Comparison of ENCODE assay signal across 10 cellular contexts in the genomic region with DNA sequence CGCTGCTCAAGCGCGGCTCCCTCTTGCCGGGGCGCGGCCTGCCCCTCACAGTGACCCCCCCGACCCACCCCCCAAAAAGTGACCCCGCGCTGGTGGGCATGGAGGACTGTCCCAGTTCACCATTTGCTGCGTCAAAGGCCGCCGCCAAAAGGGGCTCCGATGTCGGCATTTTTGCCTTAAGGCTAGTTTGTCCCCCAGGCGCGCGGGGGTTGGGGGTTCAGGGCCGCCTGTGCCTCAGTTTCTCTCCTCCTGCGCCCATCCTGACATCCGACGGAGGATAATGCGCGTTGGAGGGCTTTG. TPM values are rescaled to one million over a fixed set of nuclear protein-coding genes. Genes with fewer than 3 reads are reported as not detected.
DNase-seq lines count a peak whose midpoint lies in the region; ATAC-seq and TF ChIP-seq lines count a peak whose summit lies in the region.
"Had no signal": no experiment of that assay in that cellular context is flagged by ENCODE, and none has a peak within 500 bp of the region (broad histone marks: within the 10 kb centered on the region; RNA-seq: fewer than 3 reads in every experiment).

No MANE protein-coding gene starts in this region.

- in situ Hi-C loops in HAP-1 (cut with MboI; ENCODE audit: low sequenced_read_pairs) = no loop called here

- peaks cover 5% of the 10 kb centered on the region for H3K27me3 ChIP-seq in CD4-positive, CD25-positive, alpha-beta regulatory T cell (ENCODE audit: control insufficient read depth, insufficient read depth, low read length)
- H3K27me3 ChIP-seq in sigmoid colon (no peaks in the 10 kb centered on the region), HAP-1 (ENCODE audit: low read depth) (no peaks in the 10 kb centered on the region)

- H3K4me3 Mint-ChIP-seq in CD4-positive, CD25-positive, alpha-beta regulatory T cell = peak overlapping the region; percentile 5 to 86 (median 48)
- peak overlapping the region; percentile 78 to 82 (median 79) for H3K4me3 Mint-ChIP-seq in T-cell
- H3K4me3 Mint-ChIP-seq: neural crest cell had no signal

- TF ChIP-seq CTCF in epithelial cell of proximal tubule (conservative IDR thresholded peaks at IDR 0.05; ENCODE audit: low read depth, low read length) = no peak
- TF ChIP-seq CTCF in sigmoid colon (IDR thresholded peaks at IDR 0.05) = no peak

- ATAC-seq in CD4-positive, CD25-positive, alpha-beta regulatory T cell (ENCODE audit: low read depth in 2 of 2) = no peak
- ATAC-seq in T-cell (replicated peaks in 1 of 4) (no peak), HG03280 (IDR thresholded peaks at IDR 0.05; ENCODE audit: unreplicated experiment) (no peak), HG02798 (IDR thresholded peaks at IDR 0.05; ENCODE audit: poor library complexity, unreplicated experiment) (no peak), GM18520 (IDR thresholded peaks at IDR 0.05; ENCODE audit: unreplicated experiment) (no peak)

- H3K4me3 ChIP-seq in CD4-positive, CD25-positive, alpha-beta regulatory T cell (ENCODE audit: low read depth, low read length) = peak overlapping the region; percentile 32
- H3K4me3 ChIP-seq in epithelial cell of proximal tubule (ENCODE audit: low read depth, low read length) (peak overlapping the region; percentile 54), sigmoid colon (peak overlapping the region in 3 of 4 donors; percentile 27 to 39 (median 35)), HAP-1 (no peak overlapping the region)

- DNase-seq in CD4-positive, CD25-positive, alpha-beta regulatory T cell = no peak
- DNase-seq in T-cell = no peak
- no peak for DNase-seq in epithelial cell of proximal tubule (ENCODE audit: low read depth)
- DNase-seq in sigmoid colon = no peak
- no peak for DNase-seq in HAP-1 (ENCODE audit: low spot score in 2 of 2)
- DNase-seq: NCI-H82 had no signal

- no peaks in the 10 kb centered on the region for H3K9me3 ChIP-seq in CD4-positive, CD25-positive, alpha-beta regulatory T cell (ENCODE audit: control insufficient read depth in 2 of 2, low read length in 2 of 2)
- H3K9me3 ChIP-seq in sigmoid colon (no peaks in the 10 kb centered on the region), HAP-1 (no peaks in the 10 kb centered on the region)

- no peak for TF ChIP-seq POLR2A in sigmoid colon (IDR thresholded peaks at IDR 0.05)

- peaks cover 0 to 31% (median 7%) of the 10 kb centered on the region in 4 donors for H3K4me1 Mint-ChIP-seq in CD4-positive, CD25-positive, alpha-beta regulatory T cell
- peaks cover 22 to 34% (median 29%) of the 10 kb centered on the region in 3 donors for H3K4me1 Mint-ChIP-seq in T-cell

- POLR2A ChIA-PET in T-cell (lab: Charles Lee) = no interaction called here

- CTCF ChIA-PET in T-cell (lab: Charles Lee) = no interaction called here

- H3K27ac Mint-ChIP-seq in CD4-positive, CD25-positive, alpha-beta regulatory T cell = peak overlapping the region in 1 of 3 donors; percentile 55
- no peak overlapping the region for H3K27ac Mint-ChIP-seq in T-cell

- H3K36me3 ChIP-seq in CD4-positive, CD25-positive, alpha-beta regulatory T cell (ENCODE audit: control insufficient read depth, insufficient read depth, low read length) = no peaks in the 10 kb centered on the region
- no peaks in the 10 kb centered on the region for H3K36me3 ChIP-seq in sigmoid colon
- H3K36me3 ChIP-seq in HAP-1 (replicated peaks) = no peaks in the 10 kb centered on the region

- H3K27ac ChIP-seq in CD4-positive, CD25-positive, alpha-beta regulatory T cell (ENCODE audit: insufficient read depth, low read length, poor library complexity, severe bottlenecking) = no peak overlapping the region
- H3K27ac ChIP-seq in sigmoid colon = peak overlapping the region; percentile 91 to 98 (median 95)

- no peaks in the 10 kb centered on the region for H3K36me3 Mint-ChIP-seq in CD4-positive, CD25-positive, alpha-beta regulatory T cell
- H3K36me3 Mint-ChIP-seq in T-cell = peaks cover 4% of the 10 kb centered on the region

- TF ChIP-seq EP300 in sigmoid colon (IDR thresholded peaks at IDR 0.05) = no peak

- WGBS in sigmoid colon, 2 donors = 20 to 78% methylated on average over 23 of the region's 23 CpGs

- peaks cover 19% of the 10 kb centered on the region for H3K4me1 ChIP-seq in CD4-positive, CD25-positive, alpha-beta regulatory T cell (ENCODE audit: control insufficient read depth, insufficient read depth, low read length, poor library complexity, severe bottlenecking)
- H3K4me1 ChIP-seq in sigmoid colon (peaks cover 0 to 100% (median 99%) of the 10 kb centered on the region in 4 donors), HAP-1 (no peaks in the 10 kb centered on the region)

- H3K9me3 Mint-ChIP-seq in CD4-positive, CD25-positive, alpha-beta regulatory T cell = peaks cover 0 to 2% (median 0%) of the 10 kb centered on the region in 7 donors
- H3K9me3 Mint-ChIP-seq in T-cell = no peaks in the 10 kb centered on the region
- H3K9me3 Mint-ChIP-seq: neural crest cell had no signal

- intact Hi-C loops in sigmoid colon (cut with DNase I) = no loop called here

- peaks cover 65% of the 10 kb centered on the region for H3K27me3 Mint-ChIP-seq in CD4-positive, CD25-positive, alpha-beta regulatory T cell
- peaks cover 37 to 80% of the 10 kb centered on the region in 2 donors for H3K27me3 Mint-ChIP-seq in T-cell

RNA-seq across cellular contexts. Expression of gene NFIX, which starts 17.1 kb away (rescaled TPM):
- 1.2 TPM for total RNA-seq in CD4-positive, CD25-positive, alpha-beta regulatory T cell
- under 1 TPM in 1 of 4 donors, not detected in 3; 0.15 TPM for polyA plus RNA-seq in CD4-positive, CD25-positive, alpha-beta regulatory T cell
- total RNA-seq in T-cell (1 to 10 TPM; 3.9 to 6.6 (median 6.3) TPM), epithelial cell of proximal tubule (1.7 TPM in 1 of 2 replicates, not detected in the other), sigmoid colon (100 to 1,000 TPM in 1 of 4 donors, 10 to 100 TPM in 3; 44.1 to 104 (median 58.5) TPM)
- polyA plus RNA-seq in sigmoid colon = 10 to 100 TPM; 10.6 to 28.2 (median 22.2) TPM

RNA-seq across cellular contexts. Expression of gene DAND5, which starts 43.0 kb away (rescaled TPM):
- total RNA-seq in CD4-positive, CD25-positive, alpha-beta regulatory T cell = not detected
- not detected for polyA plus RNA-seq in CD4-positive, CD25-positive, alpha-beta regulatory T cell
- not detected for total RNA-seq in T-cell
- total RNA-seq in epithelial cell of proximal tubule = 0.06 and 0.07 TPM in 2 replicates
- total RNA-seq in sigmoid colon = 1 to 10 TPM; 1.2 to 2.0 (median 1.7) TPM
- polyA plus RNA-seq in sigmoid colon = under 1 TPM in 1 of 3 donors, not detected in 2; 0.13 TPM
- total RNA-seq: neural crest cell had no signal

RNA-seq across cellular contexts. Expression of gene GADD45GIP1, which starts 55.3 kb away (rescaled TPM):
- 7.4 TPM for total RNA-seq in CD4-positive, CD25-positive, alpha-beta regulatory T cell
- 10 to 100 TPM; 57.2 to 71.9 (median 66.6) TPM for polyA plus RNA-seq in CD4-positive, CD25-positive, alpha-beta regulatory T cell
- total RNA-seq in T-cell = 10 to 100 TPM in 3 of 5 donors, 1 to 10 TPM in 2; 6.2 to 22.6 (median 20.1) TPM
- total RNA-seq in epithelial cell of proximal tubule = 87.2 and 105 TPM in 2 replicates
- 10 to 100 TPM; 36.0 to 65.8 (median 53.5) TPM for total RNA-seq in sigmoid colon
- polyA plus RNA-seq in sigmoid colon = 10 to 100 TPM; 23.6 to 32.1 (median 28.2) TPM

Comparison
In these comparisons a context has a peak if more than half of its experiments do, and no peak if none do; other contexts are left out.
1. RNA of gene NFIX, which starts 17.1 kb away (total RNA-seq): 44.1 to 104 TPM in sigmoid colon; 3.9 to 6.6 TPM in T-cell, 1.2 TPM in CD4-positive, CD25-positive, alpha-beta regulatory T cell (single experiment) and 1.7 TPM in epithelial cell of proximal tubule; every median in the first group is over 4 times any median in the second.